ENCODE assay signal across 8 cellular contexts in the genomic region with DNA sequence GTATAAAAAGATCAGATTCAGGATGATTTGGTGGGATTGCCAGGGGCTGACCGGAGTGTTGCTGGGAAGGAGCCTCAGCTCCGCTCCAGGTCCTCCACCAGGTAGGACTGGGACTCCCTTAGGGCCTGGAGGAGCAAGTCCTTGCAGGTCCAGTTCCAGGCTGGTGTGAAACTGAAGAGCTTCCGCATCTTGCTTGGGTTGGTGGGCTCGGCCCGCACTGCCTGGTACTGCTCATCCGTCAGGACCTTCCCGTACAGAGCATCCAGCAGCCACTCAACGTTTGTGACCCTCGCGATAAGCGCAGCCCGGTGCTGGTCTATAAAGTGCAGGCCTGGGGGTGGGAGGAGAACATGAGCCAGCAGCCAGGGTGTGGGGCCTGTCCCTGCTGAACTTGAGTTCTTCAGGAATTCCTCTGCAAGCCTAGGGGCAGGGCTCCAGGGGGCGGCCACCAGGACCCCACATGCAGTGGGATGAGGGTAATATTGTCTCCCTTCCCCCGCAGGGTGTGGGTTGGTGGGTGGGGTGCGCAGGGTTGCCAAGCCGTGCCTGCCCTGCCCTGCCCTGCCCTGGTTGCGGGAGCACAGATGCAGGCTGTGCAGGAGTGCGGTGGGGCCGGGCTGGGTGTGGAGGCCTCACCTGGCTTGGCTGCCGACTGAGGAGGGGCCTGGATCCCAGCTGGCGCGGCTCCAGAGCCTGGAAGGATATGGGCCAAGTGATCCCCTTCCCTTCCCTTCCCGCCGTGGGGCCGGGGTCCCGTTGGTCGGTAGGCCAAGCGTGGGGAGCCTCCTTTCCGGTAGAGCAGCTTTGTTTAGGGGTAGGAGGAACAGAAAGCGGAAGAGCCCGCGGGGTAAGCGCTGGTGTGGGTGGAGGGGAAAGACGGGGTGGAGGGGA. TPM values are rescaled to one million over a fixed set of nuclear protein-coding genes. Genes with fewer than 3 reads are reported as not detected.
DNase-seq lines count a peak whose midpoint lies in the region; ATAC-seq and TF ChIP-seq lines count a peak whose summit lies in the region.

No MANE protein-coding gene starts in this region.

- no peak for TF ChIP-seq EP300 in SK-N-SH (IDR thresholded peaks at IDR 0.05; ENCODE audit: borderline replicate concordance in 1 of 2, low read depth in 1 of 2, low read length in 1 of 2)

- peaks cover 38% of the 10 kb centered on the region for H4K20me1 ChIP-seq in SK-N-SH (ENCODE audit: insufficient read depth)

- peaks cover 5% of the 10 kb centered on the region for H3K27me3 ChIP-seq in SK-N-SH (ENCODE audit: insufficient read depth)
- H3K27me3 ChIP-seq in liver (ENCODE audit: control insufficient read depth in 4 of 4, insufficient read depth in 4 of 4, low read length in 3 of 4) = no peaks in the 10 kb centered on the region
- H3K27me3 ChIP-seq in stomach smooth muscle (ENCODE audit: control insufficient read depth in 1 of 2, insufficient read depth in 2 of 2, low read length in 2 of 2) = peaks cover 6 to 10% of the 10 kb centered on the region in 2 donors

- TF ChIP-seq CTCF in SK-N-SH (IDR thresholded peaks at IDR 0.05) (no peak), choroid plexus epithelial cell (conservative IDR thresholded peaks at IDR 0.05; ENCODE audit: low read depth, low read length) (no peak), liver (IDR thresholded peaks at IDR 0.05; ENCODE audit: low read depth, low read length, missing input control) (no peak)

- H3K4me2 ChIP-seq in SK-N-SH = 0 out of 2 replicates have a peak overlapping the region, but pooled peaks have one; percentile 7

- no peak overlapping the region for H3K4me3 ChIP-seq in SK-N-SH (ENCODE audit: low read depth in 2 of 2, low read length in 1 of 2)
- H3K4me3 ChIP-seq in choroid plexus epithelial cell (ENCODE audit: low read depth, low read length) = peak overlapping the region; percentile 74
- peak overlapping the region; percentile 57 to 69 (median 67) for H3K4me3 ChIP-seq in liver (ENCODE audit: low read depth in 1 of 3, low read length in 3 of 3)
- peak overlapping the region; percentile 69 to 83 for H3K4me3 ChIP-seq in stomach smooth muscle (ENCODE audit: low read length in 2 of 2)

- peak; percentile 54 for ATAC-seq in HG02885 (IDR thresholded peaks at IDR 0.05; ENCODE audit: poor library complexity, unreplicated experiment)

- POLR2A ChIA-PET in SK-N-SH (lab: Yijun Ruan, JAX) = interaction anchor here (0.9 to 1.7 kb wide), 3 partner anchors 9 to 18 kb away, joined by 3 to 5 read pairs (median 4); no protein-coding TSS in a partner anchor

- H3K4me1 ChIP-seq in SK-N-SH (ENCODE audit: control insufficient read depth in 1 of 2, insufficient read depth in 2 of 2, low read depth in 1 of 2, low read length in 1 of 2) (no peaks in the 10 kb centered on the region), liver (ENCODE audit: control insufficient read depth in 4 of 4, insufficient read depth in 4 of 4, low read length in 3 of 4) (peaks cover 0 to 24% (median 13%) of the 10 kb centered on the region in 4 donors), stomach smooth muscle (ENCODE audit: control insufficient read depth, insufficient read depth, low read length) (peaks cover 21% of the 10 kb centered on the region)

- H3K9me2 ChIP-seq in SK-N-SH = no peaks in the 10 kb centered on the region

- 54% methylated on average over 16 of the region's 34 CpGs for WGBS in SK-N-SH (ENCODE audit: low lambda C conversion rate)
- WGBS in liver = 28% methylated on average over 34 of the region's 34 CpGs

- no peak overlapping the region for H3K9ac ChIP-seq in SK-N-SH
- H3K9ac ChIP-seq in liver (ENCODE audit: low read depth in 1 of 2, low read length in 2 of 2) = no peak overlapping the region
- H3K9ac ChIP-seq in stomach smooth muscle (ENCODE audit: low read length in 2 of 2) = peak overlapping the region in 1 of 2 donors; percentile 29

- TF ChIP-seq RAD21 in SK-N-SH (IDR thresholded peaks at IDR 0.05; ENCODE audit: low read length) = no peak
- no peak for TF ChIP-seq RAD21 in liver (IDR thresholded peaks at IDR 0.05)

- peaks cover 0 to 5% of the 10 kb centered on the region in 2 experiments for H3K36me3 ChIP-seq in SK-N-SH (replicated peaks in 1 of 2; ENCODE audit: control insufficient read depth in 1 of 2, insufficient read depth in 2 of 2, low read length in 1 of 2)
- H3K36me3 ChIP-seq in liver (ENCODE audit: control insufficient read depth in 4 of 4, insufficient read depth in 3 of 4, low read depth in 1 of 4, low read length in 3 of 4) = peaks cover 0 to 1% (median 0%) of the 10 kb centered on the region in 4 donors
- H3K36me3 ChIP-seq in stomach smooth muscle (ENCODE audit: control insufficient read depth in 2 of 2, insufficient read depth in 2 of 2, low read length in 2 of 2) = peaks cover 7 to 8% of the 10 kb centered on the region in 2 donors

- H3F3A ChIP-seq in SK-N-SH (replicated peaks; ENCODE audit: insufficient read depth) = peaks cover 38% of the 10 kb centered on the region

- no peak overlapping the region for H3K27ac ChIP-seq in SK-N-SH (ENCODE audit: low read depth in 2 of 2, low read length in 1 of 2)
- H3K27ac ChIP-seq in liver (ENCODE audit: low read depth in 1 of 2, low read length in 2 of 2) = peak overlapping the region in 1 of 2 donors; percentile 36
- no peak overlapping the region for H3K27ac ChIP-seq in stomach smooth muscle (ENCODE audit: low read length)

- no peak overlapping the region for H2AFZ ChIP-seq in SK-N-SH (ENCODE audit: low read depth)

- H3K79me2 ChIP-seq in SK-N-SH (ENCODE audit: insufficient read depth) = no peaks in the 10 kb centered on the region

- CTCF ChIA-PET in SK-N-SH (lab: Yijun Ruan, JAX) = interaction anchor here (0.5 to 2.8 kb wide), 4 partner anchors 12 to 180 kb away, joined by 3 to 8 read pairs (median 4); partner anchors contain the start of gene TRIM72

- H3K9me3 ChIP-seq in SK-N-SH (no peaks in the 10 kb centered on the region), liver (ENCODE audit: control insufficient read depth in 4 of 4, low read length in 3 of 4) (no peaks in the 10 kb centered on the region), stomach smooth muscle (ENCODE audit: control insufficient read depth in 2 of 2, low read length in 2 of 2) (no peaks in the 10 kb centered on the region)

- DNase-seq in NCI-H82 (lab: John Stamatoyannopoulos, UW) (peak; percentile 14), NCI-H82 treated with DMSO at 0.1 percent for 48 hours (lab: John Stamatoyannopoulos, UW; ENCODE audit: unreplicated experiment) (no peak), SK-N-SH (peak; percentile 50), choroid plexus epithelial cell (ENCODE audit: low read depth) (peak; percentile 25), hepatic stellate cell (ENCODE audit: low spot score) (no peak)

TF ChIP-seq in SK-N-SH, 30 proteins besides CTCF, POLR2A, EP300 and RAD21 (continues in another document):
- TF ChIP-seq NFIC (IDR thresholded peaks at IDR 0.05; ENCODE audit: borderline replicate concordance) (no peak), POLR2AphosphoS5 (IDR thresholded peaks at IDR 0.05; ENCODE audit: low read depth, low read length) (no peak; the same call in none of the 2 replicates), MXI1 (IDR thresholded peaks at IDR 0.05; ENCODE audit: low read depth, low read length) (no peak)

TF ChIP-seq in liver, 16 proteins besides CTCF, POLR2A, EP300 and RAD21 (continues in another document):
- TF ChIP-seq, protein P1, sequence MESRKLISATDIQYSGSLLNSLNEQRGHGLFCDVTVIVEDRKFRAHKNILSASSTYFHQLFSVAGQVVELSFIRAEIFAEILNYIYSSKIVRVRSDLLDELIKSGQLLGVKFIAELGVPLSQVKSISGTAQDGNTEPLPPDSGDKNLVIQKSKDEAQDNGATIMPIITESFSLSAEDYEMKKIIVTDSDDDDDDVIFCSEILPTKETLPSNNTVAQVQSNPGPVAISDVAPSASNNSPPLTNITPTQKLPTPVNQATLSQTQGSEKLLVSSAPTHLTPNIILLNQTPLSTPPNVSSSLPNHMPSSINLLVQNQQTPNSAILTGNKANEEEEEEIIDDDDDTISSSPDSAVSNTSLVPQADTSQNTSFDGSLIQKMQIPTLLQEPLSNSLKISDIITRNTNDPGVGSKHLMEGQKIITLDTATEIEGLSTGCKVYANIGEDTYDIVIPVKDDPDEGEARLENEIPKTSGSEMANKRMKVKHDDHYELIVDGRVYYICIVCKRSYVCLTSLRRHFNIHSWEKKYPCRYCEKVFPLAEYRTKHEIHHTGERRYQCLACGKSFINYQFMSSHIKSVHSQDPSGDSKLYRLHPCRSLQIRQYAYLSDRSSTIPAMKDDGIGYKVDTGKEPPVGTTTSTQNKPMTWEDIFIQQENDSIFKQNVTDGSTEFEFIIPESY (IDR thresholded peaks at IDR 0.05) = no peak
- TF ChIP-seq FOXA2 (IDR thresholded peaks at IDR 0.05) (no peak), NR2F2 (IDR thresholded peaks at IDR 0.05) (no peak), YY1 (IDR thresholded peaks at IDR 0.05) (no peak), HNF4A (conservative IDR thresholded peaks at IDR 0.05) (no peak)

RNA-seq across cellular contexts. Expression of gene PYCARD, which starts 0.8 kb away (rescaled TPM):
- polyA plus RNA-seq in SK-N-SH (2012; rRNA removed) = 0.28 and 0.42 TPM in 2 replicates
- polyA plus RNA-seq in SK-N-SH (2012; cell fraction: cytosol; rRNA removed) = 0.35 and 0.50 TPM in 2 replicates
- 0.10 and 0.75 TPM in 2 replicates for polyA plus RNA-seq in SK-N-SH (2012; cell fraction: nucleus; rRNA removed)
- total RNA-seq in liver = 10 to 100 TPM in 1 of 2 donors, 1 to 10 TPM in 1; 6.7 to 35.9 TPM
- 10 to 100 TPM in 1 of 2 donors, 1 to 10 TPM in 1; 9.7 to 11.8 TPM for polyA plus RNA-seq in liver

RNA-seq across cellular contexts. Expression of gene TRIM72, which starts 12.2 kb away (rescaled TPM):
- polyA plus RNA-seq in SK-N-SH (2012; rRNA removed) (under 0.01 TPM in 1 of 2 replicates, not detected in the other), liver (under 1 TPM; 0.02 to 0.10 TPM)
- not detected in 2 replicates for polyA plus RNA-seq in SK-N-SH (2012; cell fraction: cytosol; rRNA removed)
- 0.01 and 0.02 TPM in 2 replicates for polyA plus RNA-seq in SK-N-SH (2012; cell fraction: nucleus; rRNA removed)
- total RNA-seq in liver = under 1 TPM in 1 of 2 donors, not detected in 1; under 0.01 TPM

RNA-seq across cellular contexts. Expression of gene PYDC1, which starts 15.2 kb away (rescaled TPM):
- polyA plus RNA-seq in SK-N-SH (2012; rRNA removed) (not detected in 2 replicates), liver (not detected)
- polyA plus RNA-seq in SK-N-SH (2012; cell fraction: cytosol; rRNA removed) = not detected in 2 replicates
- not detected in 2 replicates for polyA plus RNA-seq in SK-N-SH (2012; cell fraction: nucleus; rRNA removed)
- total RNA-seq in liver = not detected

RNA-seq across cellular contexts. Expression of gene FUS, which starts 21.8 kb away (rescaled TPM):
- polyA plus RNA-seq in SK-N-SH (2012; rRNA removed) (298 and 429 TPM in 2 replicates), liver (10 to 100 TPM in 1 of 2 donors, 1 to 10 TPM in 1; 7.5 to 42.3 TPM)
- 348 and 487 TPM in 2 replicates for polyA plus RNA-seq in SK-N-SH (2012; cell fraction: cytosol; rRNA removed)
- 643 and 809 TPM in 2 replicates for polyA plus RNA-seq in SK-N-SH (2012; cell fraction: nucleus; rRNA removed)
- total RNA-seq in liver = 10 to 100 TPM; 36.4 to 51.5 TPM

RNA-seq across cellular contexts. Expression of gene PRSS36, which starts 51.9 kb away (rescaled TPM):
- 0.36 and 0.49 TPM in 2 replicates for polyA plus RNA-seq in SK-N-SH (2012; rRNA removed)
- polyA plus RNA-seq in SK-N-SH (2012; cell fraction: cytosol; rRNA removed) = 0.10 and 0.12 TPM in 2 replicates
- polyA plus RNA-seq in SK-N-SH (2012; cell fraction: nucleus; rRNA removed) = 0.79 and 1.6 TPM in 2 replicates
- total RNA-seq in liver = under 1 TPM; 0.09 to 0.50 TPM
- polyA plus RNA-seq in liver = 1 to 10 TPM in 1 of 2 donors, under 1 TPM in 1; 0.74 to 2.1 TPM

Comparison
In these comparisons a context has a peak if more than half of its experiments do, and no peak if none do; other contexts are left out.
1. DNase-seq: peak in NCI-H82 (single experiment), SK-N-SH (single experiment) and choroid plexus epithelial cell (single experiment); none in NCI-H82 treated with DMSO at 0.1 percent for 48 hours (single experiment) and hepatic stellate cell (single experiment).
2. H3K4me3 ChIP-seq: peak in choroid plexus epithelial cell (single experiment), liver (3 of 3) and stomach smooth muscle (2 of 2); none in SK-N-SH (0 of 2).